18 cellular contexts compared by ENCODE assay signal in genomic region chr3:187830181-187830580, GRCh38.
"Had no signal": no experiment of that assay in that cellular context is flagged by ENCODE, and none has a peak within 500 bp of the region (broad histone marks: within the 10 kb centered on the region; RNA-seq: fewer than 3 reads in every experiment).

No MANE protein-coding gene starts in this region.

- H3K4me3 Mint-ChIP-seq: activated B cell treated with CpG ODN at 0.5 μM for 24 hours, naive B cell had no signal

- DNase-seq: activated B cell treated with CpG ODN at 0.5 μM for 24 hours; activated CD4-positive, alpha-beta T cell treated with anti-CD3 and anti-CD28 coated beads, Interleukin-2, amount 50 U/mL, for 1 hour; cerebellar nuclear complex; cortex of kidney; left cardiac atrium; mesenchymal stem cell; mucosa of descending colon; naive B cell; ovary; psoas muscle; right cardiac atrium; SHP77; stimulated activated CD4-positive, alpha-beta T cell treated with anti-CD3 and anti-CD28 coated beads, Interleukin-15, amount 100 ng/mL, for 24 hours; stimulated activated CD4-positive, alpha-beta T cell treated with anti-CD3 and anti-CD28 coated beads, Interleukin-2, amount 100 ng/mL, for 48 hours; T-helper 9 cell had no signal

- H3K27me3 Mint-ChIP-seq: activated B cell treated with CpG ODN at 0.5 μM for 24 hours, naive B cell had no signal

- H3K27me3 ChIP-seq: ascending aorta, ovary had no signal

- H3K27ac ChIP-seq: ascending aorta, ovary, SK-N-MC had no signal

- H3K36me3 ChIP-seq: ascending aorta, ovary had no signal

- H3K27ac Mint-ChIP-seq: activated B cell treated with CpG ODN at 0.5 μM for 24 hours, naive B cell had no signal

- H3K9me3 ChIP-seq: ascending aorta, mucosa of descending colon, ovary, psoas muscle had no signal

- H3K4me1 ChIP-seq: ascending aorta, psoas muscle had no signal

- ATAC-seq: left cardiac atrium, mucosa of descending colon, right cardiac atrium had no signal

- H3K4me3 ChIP-seq: ascending aorta, mucosa of descending colon, ovary, psoas muscle, SK-N-MC, skin epidermis had no signal
